ENCODE assay signal across 21 cellular contexts in the genomic region with DNA sequence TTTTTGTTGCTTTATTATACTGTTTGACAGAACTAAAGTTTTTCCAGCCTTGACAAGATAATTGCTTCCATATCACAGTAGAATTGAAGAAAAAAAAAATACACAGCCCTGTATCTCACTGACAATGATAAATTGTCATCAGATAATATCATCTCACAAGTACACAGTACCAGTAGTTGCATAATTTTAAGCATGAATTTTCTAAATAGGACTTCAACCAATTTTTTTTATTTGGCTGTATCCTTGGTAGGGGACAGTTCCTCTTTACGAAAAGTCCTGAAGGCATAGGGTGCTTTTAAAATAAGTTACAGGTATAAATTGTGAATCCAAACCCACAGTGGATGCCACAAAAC.
"Had no signal": no experiment of that assay in that cellular context is flagged by ENCODE, and none has a peak within 500 bp of the region (broad histone marks: within the 10 kb centered on the region; RNA-seq: fewer than 3 reads in every experiment).

No MANE protein-coding gene starts in this region.

- H3K27ac ChIP-seq: body of pancreas, epithelial cell of prostate, left lung, right atrium auricular region, tibial nerve, VCaP had no signal

- H3K9me3 ChIP-seq: body of pancreas, left lung, prostate gland, right atrium auricular region, suprapubic skin, tibial nerve had no signal

- DNase-seq: activated CD4-positive, alpha-beta memory T cell treated with anti-CD3 and anti-CD28 coated beads, Interleukin-2, amount 10 ng/mL, durations not matched to agents 7 days and 5 days; activated CD4-positive, alpha-beta T cell treated with anti-CD3 and anti-CD28 coated beads, Interleukin-2, amount 10 ng/mL, durations not matched to agents 24 days and 14 days; activated effector memory CD4-positive, alpha-beta T cell treated with Interleukin-2 at 50 U/mL for 16 hours; activated naive CD4-positive, alpha-beta T cell treated with anti-CD3 and anti-CD28 coated beads for 36 hours; activated naive CD8-positive, alpha-beta T cell treated with anti-CD3 and anti-CD28 coated beads, Interleukin-2, amount 10 ng/mL, durations not matched to agents 7 days and 5 days; activated T-cell treated with anti-CD3 and anti-CD28 coated beads, Interleukin-2, amount 50 U/mL, for 72 hours; body of pancreas; kidney glomerular epithelial cell; left lung; natural killer cell; stimulated activated CD4-positive, alpha-beta T cell treated with anti-CD3 and anti-CD28 coated beads, Interleukin-12 subunit alpha, Interleukin-12 subunit beta, amount 100 ng/mL, for 4 hours; stimulated activated CD4-positive, alpha-beta T cell treated with anti-CD3 and anti-CD28 coated beads, Interleukin-4, amount 100 ng/mL, for 4 hours; stimulated activated naive CD8-positive, alpha-beta T cell treated with anti-CD3 and anti-CD28 coated beads, Interleukin-15, Interleukin-2, amounts not matched to agents 100 U/mL and 50 U/mL, for 24 hours had no signal

- H3K4me1 ChIP-seq: body of pancreas, left lung, prostate gland, right atrium auricular region had no signal

- H3K4me3 ChIP-seq: body of pancreas, left lung, lung, prostate gland, right atrium auricular region, suprapubic skin, tibial nerve had no signal

- H3K36me3 ChIP-seq: left lung, prostate gland, right atrium auricular region, suprapubic skin, tibial nerve had no signal

- H3K27me3 ChIP-seq: body of pancreas, left lung, right atrium auricular region, suprapubic skin, tibial nerve had no signal

- ATAC-seq: activated CD4-positive, CD25-positive, alpha-beta regulatory T cell treated with anti-CD3 and anti-CD28 coated beads, Interleukin-2, amount 50 U/mL, for 24 hours; activated T-cell treated with anti-CD3 and anti-CD28 coated beads, Interleukin-2, amount 50 U/mL, for 72 hours; body of pancreas; left lung; natural killer cell; stimulated activated naive CD8-positive, alpha-beta T cell treated with anti-CD3 and anti-CD28 coated beads, Interleukin-15, Interleukin-2, amounts not matched to agents 100 U/mL and 50 U/mL, for 24 hours had no signal
